In the genomic region with DNA sequence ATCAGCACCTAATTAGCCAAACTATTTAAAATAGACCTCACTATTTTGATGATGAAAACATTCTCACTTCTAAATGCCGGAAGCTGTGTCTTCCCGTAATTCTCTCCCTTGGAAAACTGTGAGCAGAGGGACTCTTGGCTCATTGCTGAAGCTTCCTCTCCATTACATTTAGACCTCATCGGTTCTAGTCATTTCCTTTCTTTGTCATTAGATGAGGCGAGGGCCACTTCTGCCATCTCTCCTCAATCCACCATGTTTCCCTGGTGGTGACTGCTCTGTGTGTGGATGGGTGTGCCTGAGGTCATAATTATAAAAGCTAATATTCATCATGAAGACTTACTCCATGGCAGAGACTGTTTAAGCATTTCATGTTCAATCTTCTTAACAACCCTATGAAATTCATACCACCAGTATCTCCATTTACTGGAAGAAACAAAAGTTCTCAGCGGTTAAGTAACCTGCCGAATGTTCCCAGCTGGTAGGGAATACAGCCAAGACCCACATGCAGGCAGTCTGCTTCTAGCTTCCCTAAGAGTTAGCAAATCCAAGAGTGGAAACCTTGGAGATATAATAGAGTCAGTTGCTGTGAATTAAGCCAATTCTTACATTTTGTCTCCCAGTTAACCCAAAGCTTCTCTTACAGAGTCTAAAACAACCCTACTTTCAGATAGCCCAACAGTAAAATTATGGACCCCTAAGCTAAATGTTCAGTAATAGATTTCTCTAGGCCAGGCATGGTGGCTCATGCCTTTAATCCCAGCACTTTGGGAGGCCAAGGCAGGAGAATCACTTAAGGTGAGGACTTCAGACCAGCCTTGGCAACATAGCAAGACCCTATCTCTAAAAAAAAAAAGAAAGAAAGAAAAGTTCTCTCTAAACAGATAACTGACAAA, we compare ENCODE assay signal across 20 cellular contexts.
DNase-seq lines count a peak whose midpoint lies in the region; ATAC-seq and TF ChIP-seq lines count a peak whose summit lies in the region.
"Had no signal": no experiment of that assay in that cellular context is flagged by ENCODE, and none has a peak within 500 bp of the region (broad histone marks: within the 10 kb centered on the region; RNA-seq: fewer than 3 reads in every experiment).

No MANE protein-coding gene starts in this region.

- peak; percentile 5 to 21 (median 9) for ATAC-seq in right lobe of liver
- no peak for ATAC-seq in stimulated activated naive B cell treated with anti-CD40 and anti-IgM and Interleukin-4, amounts not matched to agents 10 μg/mL and 1 μg/mL and 100 μg/mL, for 72 hours (replicated peaks)
- ATAC-seq in activated T-cell treated with anti-CD3 and anti-CD28 coated beads, Interleukin-2, amount 50 U/mL, for 72 hours (replicated peaks in 1 of 2): no peak
- ATAC-seq: activated CD4-positive, CD25-positive, alpha-beta regulatory T cell treated with anti-CD3 and anti-CD28 coated beads, Interleukin-2, amount 50 U/mL, for 24 hours; GM23338 had no signal

- no peak for TF ChIP-seq POLR2A in right lobe of liver (IDR thresholded peaks at IDR 0.05)

- H3K4me3 ChIP-seq in AG04450 (ENCODE audit: low read depth, low read length) (no peak overlapping the region), astrocyte of the cerebellum (ENCODE audit: low read depth, low read length) (no peak overlapping the region), fibroblast of the aortic adventitia (ENCODE audit: low read depth, low read length) (no peak overlapping the region), right lobe of liver (no peak overlapping the region)
- H3K4me3 ChIP-seq: coronary artery, GM23338, lung had no signal

- no peak overlapping the region for H3K27ac Mint-ChIP-seq in stimulated activated naive B cell treated with anti-CD40 and anti-IgM and Interleukin-4, amounts not matched to agents 10 μg/mL and 1 μg/mL and 100 μg/mL, for 72 hours
- H3K27ac Mint-ChIP-seq in activated T-cell treated with anti-CD3 and anti-CD28 coated beads, Interleukin-2, amount 50 U/mL, for 72 hours: no peak overlapping the region
- no peak overlapping the region for H3K27ac Mint-ChIP-seq in activated naive CD4-positive, alpha-beta T cell treated with anti-CD3 and anti-CD28 coated beads, Interleukin-2, amount 10 ng/mL, durations not matched to agents 7 days and 5 days
- H3K27ac Mint-ChIP-seq: GM23338 had no signal

- H3K9me3 ChIP-seq in AG04450 (ENCODE audit: control insufficient read depth, insufficient read depth, low read length) (peaks cover 4% of the 10 kb centered on the region; the same call in 1 of the 2 replicates), right lobe of liver (no peaks in the 10 kb centered on the region)
- H3K9me3 ChIP-seq: neutrophil had no signal

- H3K9me3 Mint-ChIP-seq in stimulated activated naive B cell treated with anti-CD40 and anti-IgM and Interleukin-4, amounts not matched to agents 10 μg/mL and 1 μg/mL and 100 μg/mL, for 72 hours: no peaks in the 10 kb centered on the region
- no peaks in the 10 kb centered on the region for H3K9me3 Mint-ChIP-seq in activated T-cell treated with anti-CD3 and anti-CD28 coated beads, Interleukin-2, amount 50 U/mL, for 72 hours
- H3K9me3 Mint-ChIP-seq in activated naive CD4-positive, alpha-beta T cell treated with anti-CD3 and anti-CD28 coated beads, Interleukin-2, amount 10 ng/mL, durations not matched to agents 7 days and 5 days: no peaks in the 10 kb centered on the region
- H3K9me3 Mint-ChIP-seq: GM23338 had no signal

- intact Hi-C loops in right lobe of liver (cut with DNase I): no loop called here

- peaks cover 0 to 11% (median 4%) of the 10 kb centered on the region in 4 donors for H3K4me1 ChIP-seq in right lobe of liver

- no peaks in the 10 kb centered on the region for H3K27me3 ChIP-seq in AG04450 (ENCODE audit: control insufficient read depth, insufficient read depth, low read length)
- no peaks in the 10 kb centered on the region for H3K27me3 ChIP-seq in right lobe of liver
- H3K27me3 ChIP-seq: neutrophil had no signal

- TF ChIP-seq CTCF in AG04450 (IDR thresholded peaks at IDR 0.05; ENCODE audit: low read depth, low read length) (no peak), astrocyte of the cerebellum (IDR thresholded peaks at IDR 0.05; ENCODE audit: low read depth, low read length, missing control alignments) (no peak), fibroblast of the aortic adventitia (IDR thresholded peaks at IDR 0.05; ENCODE audit: insufficient read depth, low read length) (no peak), right lobe of liver (IDR thresholded peaks at IDR 0.05) (no peak)

- peaks cover 3 to 7% of the 10 kb centered on the region in 2 donors for H3K4me1 Mint-ChIP-seq in stimulated activated naive B cell treated with anti-CD40 and anti-IgM and Interleukin-4, amounts not matched to agents 10 μg/mL and 1 μg/mL and 100 μg/mL, for 72 hours
- no peaks in the 10 kb centered on the region for H3K4me1 Mint-ChIP-seq in activated T-cell treated with anti-CD3 and anti-CD28 coated beads, Interleukin-2, amount 50 U/mL, for 72 hours (ENCODE audit: low read depth)
- H3K4me1 Mint-ChIP-seq in activated naive CD4-positive, alpha-beta T cell treated with anti-CD3 and anti-CD28 coated beads, Interleukin-2, amount 10 ng/mL, durations not matched to agents 7 days and 5 days: no peaks in the 10 kb centered on the region
- H3K4me1 Mint-ChIP-seq: GM23338 had no signal

- H3K4me3 Mint-ChIP-seq in stimulated activated naive B cell treated with anti-CD40 and anti-IgM and Interleukin-4, amounts not matched to agents 10 μg/mL and 1 μg/mL and 100 μg/mL, for 72 hours: no peak overlapping the region
- no peak overlapping the region for H3K4me3 Mint-ChIP-seq in activated T-cell treated with anti-CD3 and anti-CD28 coated beads, Interleukin-2, amount 50 U/mL, for 72 hours
- H3K4me3 Mint-ChIP-seq in activated naive CD4-positive, alpha-beta T cell treated with anti-CD3 and anti-CD28 coated beads, Interleukin-2, amount 10 ng/mL, durations not matched to agents 7 days and 5 days: no peak overlapping the region
- H3K4me3 Mint-ChIP-seq: GM23338 had no signal

- peak; percentile 51 for DNase-seq in AG04450 (ENCODE audit: low read depth, low spot score)
- DNase-seq in astrocyte of the cerebellum (ENCODE audit: low read depth): peak; percentile 73
- peak; percentile 75 for DNase-seq in fibroblast of the aortic adventitia (ENCODE audit: low read depth)
- no peak for DNase-seq in right lobe of liver
- DNase-seq in HT-29 (ENCODE audit: low spot score): no peak
- DNase-seq in stimulated activated naive B cell treated with anti-CD40 and anti-IgM and Interleukin-4, amounts not matched to agents 10 μg/mL and 1 μg/mL and 100 μg/mL, for 72 hours: no peak
- no peak for DNase-seq in activated T-cell treated with anti-CD3 and anti-CD28 coated beads, Interleukin-2, amount 50 U/mL, for 72 hours
- DNase-seq in activated naive CD4-positive, alpha-beta T cell treated with anti-CD3 and anti-CD28 coated beads, Interleukin-2, amount 10 ng/mL, durations not matched to agents 7 days and 5 days: no peak
- DNase-seq: activated naive CD4-positive, alpha-beta T cell treated with anti-CD3 and anti-CD28 coated beads, Interleukin-2, amount 50 U/mL, for 16 hours; activated T-cell treated with anti-CD3 and anti-CD28 coated beads, Interleukin-2, amount 50 U/mL, for 48 hours; aorta; MM.1S; NCI-H1436 treated with DMSO at 0.1 percent for 48 hours; NCI-H2171; NCI-H526 treated with DMSO at 0.1 percent for 48 hours had no signal

- H3K36me3 ChIP-seq in right lobe of liver: no peaks in the 10 kb centered on the region
- H3K36me3 ChIP-seq: neutrophil had no signal

- WGBS in right lobe of liver (ENCODE audit: insufficient coverage, low coverage, low lambda C conversion rate, missing lambda C conversion rate): 72% methylated on average over 6 of the region's 6 CpGs

- peaks cover 0 to 9% of the 10 kb centered on the region in 2 donors for H3K27me3 Mint-ChIP-seq in stimulated activated naive B cell treated with anti-CD40 and anti-IgM and Interleukin-4, amounts not matched to agents 10 μg/mL and 1 μg/mL and 100 μg/mL, for 72 hours
- H3K27me3 Mint-ChIP-seq in activated T-cell treated with anti-CD3 and anti-CD28 coated beads, Interleukin-2, amount 50 U/mL, for 72 hours (ENCODE audit: low read depth): no peaks in the 10 kb centered on the region
- no peaks in the 10 kb centered on the region for H3K27me3 Mint-ChIP-seq in activated naive CD4-positive, alpha-beta T cell treated with anti-CD3 and anti-CD28 coated beads, Interleukin-2, amount 10 ng/mL, durations not matched to agents 7 days and 5 days

- CTCF ChIA-PET in AG04450 (lab: Charles Lee): no interaction called here
- CTCF ChIA-PET in activated naive CD4-positive, alpha-beta T cell treated with anti-CD3 and anti-CD28 coated beads, Interleukin-2, amount 10 ng/mL, durations not matched to agents 7 days and 5 days (lab: Charles Lee): interaction anchor here (1.0 kb wide), 1 partner anchor 232 kb away, joined by 3 read pairs; no protein-coding TSS in a partner anchor

- in situ Hi-C loops in astrocyte of the cerebellum (cut with HindIII; ENCODE audit: low sequenced_read_pairs): no loop called here

- H3K36me3 Mint-ChIP-seq in stimulated activated naive B cell treated with anti-CD40 and anti-IgM and Interleukin-4, amounts not matched to agents 10 μg/mL and 1 μg/mL and 100 μg/mL, for 72 hours: no peaks in the 10 kb centered on the region
- H3K36me3 Mint-ChIP-seq in activated T-cell treated with anti-CD3 and anti-CD28 coated beads, Interleukin-2, amount 50 U/mL, for 72 hours (ENCODE audit: insufficient read depth in 2 of 2): no peaks in the 10 kb centered on the region
- no peaks in the 10 kb centered on the region for H3K36me3 Mint-ChIP-seq in activated naive CD4-positive, alpha-beta T cell treated with anti-CD3 and anti-CD28 coated beads, Interleukin-2, amount 10 ng/mL, durations not matched to agents 7 days and 5 days

- POLR2A ChIA-PET in AG04450 (lab: Yijun Ruan, JAX): no interaction called here

- H3K27ac ChIP-seq in AG04450 (ENCODE audit: low read depth, low read length) (no peak overlapping the region), right lobe of liver (peak overlapping the region in 2 of 3 donors; percentile 57 to 88)
- H3K27ac ChIP-seq: coronary artery, neutrophil had no signal

Comparison
In these comparisons a context has a peak if more than half of its experiments do, and no peak if none do; other contexts are left out.
1. DNase-seq: peak in AG04450 (single experiment), astrocyte of the cerebellum (single experiment) and fibroblast of the aortic adventitia (single experiment); none in right lobe of liver (0 of 3), HT-29 (single experiment), stimulated activated naive B cell treated with anti-CD40 and anti-IgM and Interleukin-4, amounts not matched to agents 10 μg/mL and 1 μg/mL and 100 μg/mL, for 72 hours (single experiment), activated T-cell treated with anti-CD3 and anti-CD28 coated beads, Interleukin-2, amount 50 U/mL, for 72 hours (0 of 2) and activated naive CD4-positive, alpha-beta T cell treated with anti-CD3 and anti-CD28 coated beads, Interleukin-2, amount 10 ng/mL, durations not matched to agents 7 days and 5 days (single experiment).
2. ATAC-seq: peak in right lobe of liver (4 of 4); none in stimulated activated naive B cell treated with anti-CD40 and anti-IgM and Interleukin-4, amounts not matched to agents 10 μg/mL and 1 μg/mL and 100 μg/mL, for 72 hours (0 of 2) and activated T-cell treated with anti-CD3 and anti-CD28 coated beads, Interleukin-2, amount 50 U/mL, for 72 hours (0 of 2).